In genomic region chr1:161314201-161314981, GRCh38 we compare ENCODE assay signal across 8 cellular contexts.
DNase-seq lines count a peak whose midpoint lies in the region; ATAC-seq and TF ChIP-seq lines count a peak whose summit lies in the region.

TSS of gene SDHC (plus strand) at chr1:161314381. CDS start at chr1:161314406, 25 bp downstream.

- peak; percentile 93 for ATAC-seq in GM18907 (IDR thresholded peaks at IDR 0.05; ENCODE audit: unreplicated experiment)
- ATAC-seq in HG03159 (IDR thresholded peaks at IDR 0.05; ENCODE audit: unreplicated experiment) = peak; percentile 92
- ATAC-seq in activated CD4-positive, CD25-positive, alpha-beta regulatory T cell treated with anti-CD3 and anti-CD28 coated beads, Interleukin-2, amount 50 U/mL, for 24 hours = peak; percentile 98 to 99

- DNase-seq in AG09319 (ENCODE audit: extremely low read depth, low read depth) (peak; percentile 70), NCI-H345 treated with DMSO at 0.1 percent for 48 hours (lab: John Stamatoyannopoulos, UW; ENCODE audit: unreplicated experiment) (peak; percentile 65), cerebellar cortex (ENCODE audit: low spot score) (peak; percentile 95), islet precursor cell (peak; percentile 96)
- DNase-seq in stimulated activated CD4-positive, alpha-beta T cell treated with anti-CD3 and anti-CD28 coated beads, Interleukin-12 subunit alpha, Interleukin-12 subunit beta, amount 100 ng/mL, for 48 hours (ENCODE audit: low read depth in 2 of 3, low spot score in 1 of 3) = peak; percentile 76 to 81 (median 79)

- peak; percentile 39 for TF ChIP-seq CTCF in AG09319 (IDR thresholded peaks at IDR 0.05; ENCODE audit: low read depth, low read length)

Comparison
In these comparisons a context has a peak if more than half of its experiments do, and no peak if none do; other contexts are left out.
1. Peak in every context shown above with its lines: DNase-seq and ATAC-seq.